ENCODE assay signal across 20 cellular contexts in the genomic region with DNA sequence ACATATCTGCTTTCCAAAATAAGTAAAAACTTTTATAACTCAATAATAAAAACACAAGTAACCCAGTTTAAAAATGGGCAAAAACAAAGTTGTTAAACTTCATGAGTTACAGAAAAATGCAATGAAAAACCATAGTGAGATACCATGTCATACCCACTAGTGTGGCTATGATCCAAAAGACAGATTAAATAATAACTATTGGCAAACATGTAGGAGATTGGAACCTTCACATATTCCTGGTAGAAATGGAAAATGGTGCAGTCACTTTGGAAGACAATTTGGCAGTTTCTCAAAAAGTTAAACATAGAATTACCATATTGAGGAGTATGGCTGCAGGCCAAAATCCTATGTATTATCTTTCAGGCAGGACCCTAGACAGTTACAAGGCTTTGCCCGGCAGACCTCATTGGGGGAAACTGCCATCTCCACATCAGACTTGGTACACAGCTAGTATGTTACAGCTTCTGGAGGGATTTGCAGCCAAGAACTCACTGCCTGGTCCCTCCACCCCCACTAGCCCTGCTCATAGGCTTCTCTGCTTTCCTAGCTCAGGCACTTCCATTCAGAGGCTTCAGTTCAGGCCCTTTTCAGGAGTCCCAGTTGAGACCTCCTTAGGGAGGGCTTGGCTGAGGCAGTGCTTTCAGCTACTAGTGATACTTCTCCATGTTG.
"Had no signal": no experiment of that assay in that cellular context is flagged by ENCODE, and none has a peak within 500 bp of the region (broad histone marks: within the 10 kb centered on the region; RNA-seq: fewer than 3 reads in every experiment).

No MANE protein-coding gene starts in this region.

- H3K4me2 ChIP-seq: SK-N-SH had no signal

- DNase-seq: KBM-7; MV-4-11; NCI-H1048; NCI-H1436; NCI-H187; NCI-H2029; NCI-H2081 treated with DMSO at 0.1 percent for 48 hours; NCI-H2171; NCI-H226; NCI-H524; NCI-H526 treated with DMSO at 0.1 percent for 48 hours; NCI-H748 treated with DMSO at 0.1 percent for 48 hours; NK-92 treated with Interleukin-12 subunit alpha and Interleukin-12 subunit beta, amount 100 ng/mL, for 24 hours; PC-3; SHP77; SK-N-SH; SW 1271; T-cell had no signal

- H3K27ac ChIP-seq: RWPE1 had no signal

- ATAC-seq: Panc1, PC-3, T-cell had no signal

- H3K9me3 ChIP-seq: SK-N-SH had no signal
